In genomic region chr18:26322892-26323653, GRCh38 we compare ENCODE assay signal across 21 cellular contexts.
DNase-seq lines count a peak whose midpoint lies in the region; ATAC-seq, FAIRE-seq and TF ChIP-seq lines count a peak whose summit lies in the region.
"Had no signal": no experiment of that assay in that cellular context is flagged by ENCODE, and none has a peak within 500 bp of the region (broad histone marks: within the 10 kb centered on the region; RNA-seq: fewer than 3 reads in every experiment).

No MANE protein-coding gene starts in this region.

- CTCF ChIA-PET in IMR-90 (lab: Yijun Ruan, JAX) = no interaction called here

- TF ChIP-seq RAD21 in IMR-90 (IDR thresholded peaks at IDR 0.05; ENCODE audit: low read length) = no peak

- H2BK5ac ChIP-seq in IMR-90 (ENCODE audit: low read depth, low read length, poor library complexity, severe bottlenecking) = no peak overlapping the region

- H3K27me3 ChIP-seq in IMR-90 (ENCODE audit: control insufficient read depth, insufficient read depth, low read length) (no peaks in the 10 kb centered on the region), bronchial epithelial cell (ENCODE audit: control insufficient read depth, insufficient read depth, low read length) (no peaks in the 10 kb centered on the region), stomach (no peaks in the 10 kb centered on the region)
- H3K27me3 ChIP-seq: MG63 had no signal

- H3K4me2 ChIP-seq in IMR-90 (ENCODE audit: low read depth, low read length) = no peak overlapping the region
- H3K4me2 ChIP-seq: PC-9 had no signal

- no peaks in the 10 kb centered on the region for H4K20me1 ChIP-seq in IMR-90 (ENCODE audit: insufficient read depth, low read length)

- dilution Hi-C loops in IMR-90 (cut with HindIII; ENCODE audit: low sequenced_read_pairs, unreplicated experiment) = no loop called here

- H3K4ac ChIP-seq in IMR-90 (ENCODE audit: low read depth, low read length) = no peak overlapping the region

- no peak overlapping the region for H4K5ac ChIP-seq in IMR-90 (ENCODE audit: low read depth, low read length)

- no peak for TF ChIP-seq EP300 in stomach (IDR thresholded peaks at IDR 0.05)

- H2BK20ac ChIP-seq in IMR-90 (ENCODE audit: low read depth, low read length) = no peak overlapping the region

- H4K8ac ChIP-seq in IMR-90 (ENCODE audit: low read depth in 2 of 2, low read length in 2 of 2) = no peak overlapping the region

- H3K56ac ChIP-seq in IMR-90 (ENCODE audit: extremely low read depth, insufficient read depth, low read length) = no peak overlapping the region

- POLR2A ChIA-PET in IMR-90 (lab: Charles Lee; ENCODE audit: unreplicated experiment) = no interaction called here

- no TSS peak for BruUV-seq in IMR-90 (replicated peaks; lab: Mats Ljungman, UMichigan)

- TF ChIP-seq POLR2A in IMR-90 (IDR thresholded peaks at IDR 0.05; ENCODE audit: low read depth, low read length) (no peak), stomach (IDR thresholded peaks at IDR 0.05) (no peak)

- H3K36me3 ChIP-seq in IMR-90 (ENCODE audit: control insufficient read depth, insufficient read depth, low read length) (no peaks in the 10 kb centered on the region), bronchial epithelial cell (ENCODE audit: control insufficient read depth, insufficient read depth, low read length) (no peaks in the 10 kb centered on the region), stomach (peaks cover 0 to 24% (median 11%) of the 10 kb centered on the region in 4 donors)
- H3K36me3 ChIP-seq: MG63 had no signal

- TF ChIP-seq CTCF in D721Med (IDR thresholded peaks at IDR 0.05; ENCODE audit: insufficient read depth, missing control alignments) (no peak), IMR-90 (conservative IDR thresholded peaks at IDR 0.05; ENCODE audit: low read depth, low read length) (no peak), bronchial epithelial cell (IDR thresholded peaks at IDR 0.05; ENCODE audit: insufficient read depth, low read length, severe bottlenecking) (no peak), stomach (IDR thresholded peaks at IDR 0.05) (no peak)

- H3K23ac ChIP-seq in IMR-90 (ENCODE audit: low read depth, low read length) = no peak overlapping the region

- no peak overlapping the region for H3K18ac ChIP-seq in IMR-90 (ENCODE audit: low read depth, low read length)

- H3K4me3 ChIP-seq in IMR-90 (ENCODE audit: insufficient read depth, low read depth, low read length) (no peak overlapping the region), bronchial epithelial cell (ENCODE audit: low read depth, low read length) (no peak overlapping the region), stomach (no peak overlapping the region)
- H3K4me3 ChIP-seq: MG63, PC-9, psoas muscle had no signal

- no peaks in the 10 kb centered on the region for H3K9me1 ChIP-seq in IMR-90 (ENCODE audit: insufficient read depth, low read length)

- no peak overlapping the region for H2BK15ac ChIP-seq in IMR-90 (ENCODE audit: low read depth, low read length)

- no peak overlapping the region for H3K14ac ChIP-seq in IMR-90 (replicated peaks; ENCODE audit: low read depth, low read length)

- H2AK9ac ChIP-seq in IMR-90 (replicated peaks; ENCODE audit: low read depth, low read length, poor library complexity) = no peak overlapping the region

- no peaks in the 10 kb centered on the region for H3K4me1 ChIP-seq in IMR-90 (ENCODE audit: control insufficient read depth, insufficient read depth, low read length)
- H3K4me1 ChIP-seq in stomach = no peaks in the 10 kb centered on the region
- H3K4me1 ChIP-seq: psoas muscle had no signal

- no peak overlapping the region for H3K27ac ChIP-seq in IMR-90 (ENCODE audit: insufficient read depth, low read length)
- H3K27ac ChIP-seq in stomach = no peak overlapping the region
- H3K27ac ChIP-seq: PC-9, psoas muscle had no signal

- intact Hi-C loops in IMR-90 (cut with micrococcal nuclease) (no loop called here), left colon (cut with DNase I, micrococcal nuclease) (no loop called here), stomach (cut with DNase I; ENCODE audit: low total_unique reads) (no loop called here)

- no peak overlapping the region for H3K9ac ChIP-seq in IMR-90 (ENCODE audit: low read depth, low read length)

- no peak overlapping the region for H4K91ac ChIP-seq in IMR-90 (ENCODE audit: insufficient read depth, low read depth, low read length)

- H2AK5ac ChIP-seq in IMR-90 (ENCODE audit: low read depth, low read length) = no peak overlapping the region

- in situ Hi-C loops in IMR-90 (cut with MboI; ENCODE audit: low sequenced_read_pairs) = no loop called here

- no CpG with 5 or more reads among the region's 3 CpGs for WGBS in IMR-90 (ENCODE audit: extremely low coverage in 2 of 2, insufficient read length in 1 of 2), 2 experiments
- 82 to 96% (median 92%) methylated on average over 3 of the region's 3 CpGs for WGBS in stomach, 5 donors

- H3K9me3 ChIP-seq in IMR-90 (ENCODE audit: control insufficient read depth, insufficient read depth, low read length) (no peaks in the 10 kb centered on the region), stomach (no peaks in the 10 kb centered on the region)
- H3K9me3 ChIP-seq: MG63, psoas muscle had no signal

- H3K79me1 ChIP-seq in IMR-90 (ENCODE audit: low read depth in 1 of 2, low read length in 2 of 2) = no peaks in the 10 kb centered on the region

- FAIRE-seq in D721Med (lab: Jason Lieb, UNC) = peak; percentile 67
- no peak for FAIRE-seq in bronchial epithelial cell (lab: Jason Lieb, UNC)
- FAIRE-seq: endometrium, HTR-8/SVneo had no signal

- no peak overlapping the region for H2BK120ac ChIP-seq in IMR-90 (ENCODE audit: low read depth, low read length)

- no peak overlapping the region for H2AFZ ChIP-seq in IMR-90 (replicated peaks; ENCODE audit: low read length, poor library complexity)
- H2AFZ ChIP-seq: PC-9 had no signal

- ATAC-seq in IMR-90 (ENCODE audit: low read depth) (peak; percentile 37), left colon (peak; percentile 71)
- ATAC-seq: activated naive CD4-positive, alpha-beta T cell treated with anti-CD3 and anti-CD28 coated beads, Interleukin-2, amount 50 U/mL, for 72 hours; natural killer cell treated with Interleukin-12 subunit alpha and Interleukin-12 subunit beta and Interleukin-15 and Interleukin-18, amount 100 ng/mL, for 72 hours; psoas muscle had no signal

- DNase-seq in D721Med (ENCODE audit: insufficient read length, low spot score) = no peak
- DNase-seq in IMR-90 = peak; percentile 56
- DNase-seq in bronchial epithelial cell (ENCODE audit: low read depth) = peak; percentile 39
- no peak for DNase-seq in left colon
- no peak for DNase-seq in HPDE6-E6E7 (ENCODE audit: extremely low spot score)
- DNase-seq in stomach = no peak
- DNase-seq in putamen (ENCODE audit: low spot score) = no peak
- no peak for DNase-seq in OCI-M2 (lab: John Stamatoyannopoulos, UW; ENCODE audit: unreplicated experiment)
- DNase-seq: activated T-cell treated with anti-CD3 and anti-CD28 coated beads for 4 hours; CD8-positive, alpha-beta memory T cell; cerebellar nuclear complex; immature natural killer cell; MG63; NCI-H526; PC-9; psoas muscle; stimulated activated CD4-positive, alpha-beta T cell treated with anti-CD3 and anti-CD28 coated beads, Interleukin-15, amount 100 ng/mL, for 24 hours had no signal

TF ChIP-seq in IMR-90, 13 proteins besides CTCF, POLR2A, EP300 and RAD21:
- no peak for TF ChIP-seq NFE2L2 (IDR thresholded peaks at IDR 0.05; ENCODE audit: low read depth, low read length)
- TF ChIP-seq CHD1 (IDR thresholded peaks at IDR 0.05; ENCODE audit: low read depth, low read length) = no peak
- TF ChIP-seq USF2 (IDR thresholded peaks at IDR 0.05; ENCODE audit: low read depth, low read length) = no peak
- TF ChIP-seq FOS (IDR thresholded peaks at IDR 0.05; ENCODE audit: low read depth, low read length) = no peak
- TF ChIP-seq RCOR1 (IDR thresholded peaks at IDR 0.05; ENCODE audit: insufficient replicate concordance, low read length) = no peak

Comparison
In these comparisons a context has a peak if more than half of its experiments do, and no peak if none do; other contexts are left out.
1. DNase-seq: peak in IMR-90 (single experiment) and bronchial epithelial cell (single experiment); none in D721Med (single experiment), left colon (0 of 2), HPDE6-E6E7 (single experiment), stomach (single experiment), putamen (single experiment) and OCI-M2 (single experiment).